In the genomic region with DNA sequence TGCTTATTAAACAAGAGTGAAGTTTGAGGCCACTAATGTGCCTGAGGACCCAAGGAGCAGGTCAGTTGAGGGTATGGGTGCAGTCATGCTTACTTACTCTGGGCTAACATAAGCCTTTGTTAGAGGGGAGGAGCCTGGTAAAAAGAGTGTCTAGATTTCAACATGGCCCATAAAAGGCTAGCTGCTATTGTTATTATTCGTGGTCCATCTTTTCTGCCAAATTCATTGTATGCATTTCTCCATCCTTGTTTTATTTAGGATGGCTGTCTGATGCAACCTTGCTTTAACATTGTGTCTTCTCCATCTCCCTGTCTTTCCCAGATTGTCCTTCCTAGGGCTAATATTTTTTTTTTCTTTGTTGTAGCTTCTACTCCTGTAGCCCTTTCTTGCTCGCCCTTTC, we compare ENCODE assay signal across 24 cellular contexts. TPM values are rescaled to one million over a fixed set of nuclear protein-coding genes. Genes with fewer than 3 reads are reported as not detected.
DNase-seq lines count a peak whose midpoint lies in the region; ATAC-seq, FAIRE-seq and TF ChIP-seq lines count a peak whose summit lies in the region.
"Had no signal": no experiment of that assay in that cellular context is flagged by ENCODE, and none has a peak within 500 bp of the region (broad histone marks: within the 10 kb centered on the region; RNA-seq: fewer than 3 reads in every experiment).

No MANE protein-coding gene starts in this region.

- H3K36me3 ChIP-seq in GM12878 (ENCODE audit: control insufficient read depth in 2 of 2, insufficient read depth in 2 of 2, low read length in 1 of 2) = no peaks in the 10 kb centered on the region

- 21% methylated on average over 2 of the region's 2 CpGs for WGBS in GM12878 (ENCODE audit: insufficient coverage, insufficient replicate concordance, low lambda C conversion rate, missing lambda C conversion rate)

- H3K27me3 ChIP-seq in GM12878 (replicated peaks in 1 of 2; ENCODE audit: control insufficient read depth in 2 of 2, insufficient read depth in 2 of 2, low read length in 1 of 2) = no peaks in the 10 kb centered on the region

- no peak for TF ChIP-seq EP300 in GM12878 (IDR thresholded peaks at IDR 0.05; ENCODE audit: borderline replicate concordance in 1 of 2, control insufficient read depth in 1 of 2, low read depth in 2 of 2, low read length in 2 of 2)

- TF ChIP-seq POLR2A in H54 (IDR thresholded peaks at IDR 0.05; ENCODE audit: low read depth, low read length) (no peak), GM12878 (IDR thresholded peaks at IDR 0.05; ENCODE audit: low read depth, low read length) (no peak)

- no peaks in the 10 kb centered on the region for H3K9me3 Mint-ChIP-seq in nephron progenitor cell
- H3K9me3 Mint-ChIP-seq: HFFc6 had no signal

- peak overlapping the region; percentile 5 for H3K27ac Mint-ChIP-seq in nephron progenitor cell
- H3K27ac Mint-ChIP-seq: CD8-positive, alpha-beta memory T cell; HFFc6 had no signal

- no TSS peak for BruUV-seq in GM12878 (replicated peaks; lab: Mats Ljungman, UMichigan)

- no peak overlapping the region for H2AFZ ChIP-seq in GM12878 (ENCODE audit: control insufficient read depth, low read depth, low read length)
- H2AFZ ChIP-seq: PC-9 had no signal

- peaks cover 33% of the 10 kb centered on the region for H3K4me1 Mint-ChIP-seq in nephron progenitor cell
- H3K4me1 Mint-ChIP-seq: CD8-positive, alpha-beta memory T cell had no signal

- CTCF ChIA-PET in GM12878 (lab: Yijun Ruan, JAX) = interaction anchor here (0.7 to 1.6 kb wide), 2 partner anchors 24 to 143 kb away, joined by 3 read pairs; no protein-coding TSS in a partner anchor

- SMC1A ChIA-PET in GM12878 (lab: Charles Lee; ENCODE audit: uncharacterized antibody, unreplicated experiment) = interaction anchor here (0.6 to 15.7 kb wide), 4 partner anchors 14 to 215 kb away, joined by 3 to 307 read pairs (median 5); no protein-coding TSS in a partner anchor

- peak; percentile 43 for ATAC-seq in GM12878

- DNase-seq in H54 (ENCODE audit: insufficient read length, low spot score) (no peak), GM12878 (ENCODE audit: low read depth, low spot score) (no peak), nephron progenitor cell (no peak), OCI-M1 (lab: John Stamatoyannopoulos, UW) (no peak), NCI-H1417 treated with DMSO at 0.1 percent for 48 hours (lab: John Stamatoyannopoulos, UW) (no peak), medulla oblongata (ENCODE audit: extremely low spot score) (no peak), COR-L47 (lab: John Stamatoyannopoulos, UW) (no peak)
- DNase-seq: AML-193; C1 segment of cervical spinal cord; CD8-positive, alpha-beta memory T cell; DMS53; EL; GF-D8; HFFc6; KG1; NCI-H1105; NCI-H2081; NCI-H2171 treated with DMSO at 0.1 percent for 48 hours; NCI-H524 treated with DMSO at 0.1 percent for 48 hours; PC-9; RPMI8226; SHP77 had no signal

- H3K9me3 ChIP-seq in GM12878 (replicated peaks; ENCODE audit: control insufficient read depth, insufficient read depth, low read length) = no peaks in the 10 kb centered on the region; the same call in 2 of the 3 replicates

- intact Hi-C loops in GM12878 (cut with micrococcal nuclease; ENCODE audit: unreplicated experiment) = no loop called here

- peaks cover 7% of the 10 kb centered on the region for H3K36me3 Mint-ChIP-seq in nephron progenitor cell (ENCODE audit: low read depth)
- H3K36me3 Mint-ChIP-seq: CD8-positive, alpha-beta memory T cell had no signal

- no peaks in the 10 kb centered on the region for H3K79me2 ChIP-seq in GM12878 (ENCODE audit: control insufficient read depth, insufficient read depth, low read length)

- no peaks in the 10 kb centered on the region for H3K27me3 Mint-ChIP-seq in nephron progenitor cell (ENCODE audit: low read depth, poor library complexity)

- FAIRE-seq in H54 (lab: Jason Lieb, UNC) = peak; percentile 83
- FAIRE-seq in GM12878 (lab: Jason Lieb, UNC) = no peak
- FAIRE-seq: D721Med had no signal

- H3K27ac ChIP-seq in GM12878 (ENCODE audit: control insufficient read depth, insufficient read depth) = no peak overlapping the region
- H3K27ac ChIP-seq: HL-60, PC-9 had no signal

- TF ChIP-seq CTCF in GM12878 (IDR thresholded peaks at IDR 0.05 in 2 of 3, conservative IDR thresholded peaks at IDR 0.05 in 1 of 3; ENCODE audit: control insufficient read depth in 2 of 3, extremely low read depth in 1 of 3, insufficient read depth in 1 of 3, low read depth in 3 of 3, low read length in 3 of 3) (no peak), nephron progenitor cell (IDR thresholded peaks at IDR 0.05) (no peak)

- in situ Hi-C loops in GM12878 (cut with MboI) = no loop called here

- H3K4me2 ChIP-seq in GM12878 (ENCODE audit: control insufficient read depth, insufficient read depth) = no peak overlapping the region
- H3K4me2 ChIP-seq: PC-9 had no signal

- no peaks in the 10 kb centered on the region for H3K4me1 ChIP-seq in GM12878 (ENCODE audit: control insufficient read depth, insufficient read depth, low read length)

- no peaks in the 10 kb centered on the region for H4K20me1 ChIP-seq in GM12878 (ENCODE audit: control insufficient read depth, insufficient read depth)

- H3K4me3 Mint-ChIP-seq in nephron progenitor cell = no peak overlapping the region
- H3K4me3 Mint-ChIP-seq: CD8-positive, alpha-beta memory T cell; HFFc6 had no signal

- TF ChIP-seq RAD21 in GM12878 (IDR thresholded peaks at IDR 0.05; ENCODE audit: insufficient read depth, low read depth, low read length) = no peak

- POLR2A ChIA-PET in GM12878 (lab: Charles Lee) = interaction anchor here (1.6 kb wide), 1 partner anchor 26 kb away, joined by 5 read pairs; no protein-coding TSS in a partner anchor

- H3K9ac ChIP-seq in GM12878 (ENCODE audit: control insufficient read depth, insufficient read depth, low read length) = no peak overlapping the region

- no peak overlapping the region for H3K4me3 ChIP-seq in GM12878
- H3K4me3 ChIP-seq: PC-9 had no signal

- RAD21 ChIA-PET in GM12878 (lab: Charles Lee; ENCODE audit: unreplicated experiment) = no interaction called here

TF ChIP-seq in GM12878, 131 proteins besides CTCF, POLR2A, EP300 and RAD21 (continues in another document):
- TF ChIP-seq ESRRA (IDR thresholded peaks at IDR 0.05; ENCODE audit: low read length) (no peak), IKZF2 (IDR thresholded peaks at IDR 0.05) (no peak), ZNF274 (IDR thresholded peaks at IDR 0.05; ENCODE audit: insufficient read depth, insufficient read length) (no peak), IRF4 (IDR thresholded peaks at IDR 0.05; ENCODE audit: low read depth, low read length) (no peak)
- TF ChIP-seq, protein P1, sequence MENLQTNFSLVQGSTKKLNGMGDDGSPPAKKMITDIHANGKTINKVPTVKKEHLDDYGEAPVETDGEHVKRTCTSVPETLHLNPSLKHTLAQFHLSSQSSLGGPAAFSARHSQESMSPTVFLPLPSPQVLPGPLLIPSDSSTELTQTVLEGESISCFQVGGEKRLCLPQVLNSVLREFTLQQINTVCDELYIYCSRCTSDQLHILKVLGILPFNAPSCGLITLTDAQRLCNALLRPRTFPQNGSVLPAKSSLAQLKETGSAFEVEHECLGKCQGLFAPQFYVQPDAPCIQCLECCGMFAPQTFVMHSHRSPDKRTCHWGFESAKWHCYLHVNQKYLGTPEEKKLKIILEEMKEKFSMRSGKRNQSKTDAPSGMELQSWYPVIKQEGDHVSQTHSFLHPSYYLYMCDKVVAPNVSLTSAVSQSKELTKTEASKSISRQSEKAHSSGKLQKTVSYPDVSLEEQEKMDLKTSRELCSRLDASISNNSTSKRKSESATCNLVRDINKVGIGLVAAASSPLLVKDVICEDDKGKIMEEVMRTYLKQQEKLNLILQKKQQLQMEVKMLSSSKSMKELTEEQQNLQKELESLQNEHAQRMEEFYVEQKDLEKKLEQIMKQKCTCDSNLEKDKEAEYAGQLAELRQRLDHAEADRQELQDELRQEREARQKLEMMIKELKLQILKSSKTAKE (IDR thresholded peaks at IDR 0.05; ENCODE audit: low read depth, poor library complexity, severe bottlenecking) = no peak
- TF ChIP-seq, protein P2, sequence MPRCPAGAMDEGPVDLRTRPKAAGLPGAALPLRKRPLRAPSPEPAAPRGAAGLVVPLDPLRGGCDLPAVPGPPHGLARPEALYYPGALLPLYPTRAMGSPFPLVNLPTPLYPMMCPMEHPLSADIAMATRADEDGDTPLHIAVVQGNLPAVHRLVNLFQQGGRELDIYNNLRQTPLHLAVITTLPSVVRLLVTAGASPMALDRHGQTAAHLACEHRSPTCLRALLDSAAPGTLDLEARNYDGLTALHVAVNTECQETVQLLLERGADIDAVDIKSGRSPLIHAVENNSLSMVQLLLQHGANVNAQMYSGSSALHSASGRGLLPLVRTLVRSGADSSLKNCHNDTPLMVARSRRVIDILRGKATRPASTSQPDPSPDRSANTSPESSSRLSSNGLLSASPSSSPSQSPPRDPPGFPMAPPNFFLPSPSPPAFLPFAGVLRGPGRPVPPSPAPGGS (IDR thresholded peaks at IDR 0.05; ENCODE audit: borderline replicate concordance, insufficient read depth, low read depth, low read length, poor library complexity, severe bottlenecking) = no peak
- TF ChIP-seq, protein P3, sequence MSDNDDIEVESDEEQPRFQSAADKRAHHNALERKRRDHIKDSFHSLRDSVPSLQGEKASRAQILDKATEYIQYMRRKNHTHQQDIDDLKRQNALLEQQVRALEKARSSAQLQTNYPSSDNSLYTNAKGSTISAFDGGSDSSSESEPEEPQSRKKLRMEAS (IDR thresholded peaks at IDR 0.05; ENCODE audit: low read depth, low read length) = no peak

RNA-seq across cellular contexts. Expression of a gene that starts 12.5 kb away (rescaled TPM):
- 56.8 and 65.8 TPM in 2 replicates for total RNA-seq in GM12878 (2013; cell fraction: nucleolus; rRNA removed)
- total RNA-seq in GM12878 (2014; rRNA removed) (3.8 and 4.8 TPM in 2 replicates), GM12878 (2014; rRNA removed; fragmentation: Illumina TruSeq; extraction: Trizol) (3.1 and 4.2 TPM in 2 replicates), GM12878 (2021) (3.4 and 4.4 TPM in 2 replicates)
- 0.67 TPM for polyA plus RNA-seq in GM12878 (2011; ENCODE audit: low read depth)
- polyA plus RNA-seq in GM12878 (2011; rRNA removed) (4.0 and 4.7 TPM in 2 replicates), GM12878 (2014; fragmentation: Illumina TruSeq; extraction: Trizol) (1.3 and 1.7 TPM in 2 replicates), GM12878 (2014; fragmentation: Nextera tagmentation; extraction: Ambion mirVana) (1 to 10 TPM; 1.3 to 4.3 TPM), GM12878 (2014; rRNA removed) (0.79 and 1.3 TPM in 2 replicates), GM12878 (2016; fragmentation: Nextera tagmentation; extraction: Ambion mirVana) (1 to 10 TPM; 1.3 to 3.0 TPM)
- 3.5 and 4.0 TPM in 2 replicates for polyA plus RNA-seq in GM12878 (2011; cell fraction: cytosol; rRNA removed)
- 9.4 and 12.8 TPM in 2 replicates for polyA plus RNA-seq in GM12878 (2011; cell fraction: nucleus; rRNA removed)
- polyA plus RNA-seq in GM12878 (2012) = 1.8 and 2.0 TPM in 2 replicates
- polyA minus RNA-seq in GM12878 (2011; rRNA and poly(A)+ RNA removed) = 31.4 and 38.2 TPM in 2 replicates
- polyA minus RNA-seq in GM12878 (2011; cell fraction: cytosol; rRNA and poly(A)+ RNA removed) = 6.5 and 7.1 TPM in 2 replicates
- polyA minus RNA-seq in GM12878 (2011; cell fraction: nucleus; rRNA and poly(A)+ RNA removed) = 30.6 and 45.5 TPM in 2 replicates
